In the genomic region with DNA sequence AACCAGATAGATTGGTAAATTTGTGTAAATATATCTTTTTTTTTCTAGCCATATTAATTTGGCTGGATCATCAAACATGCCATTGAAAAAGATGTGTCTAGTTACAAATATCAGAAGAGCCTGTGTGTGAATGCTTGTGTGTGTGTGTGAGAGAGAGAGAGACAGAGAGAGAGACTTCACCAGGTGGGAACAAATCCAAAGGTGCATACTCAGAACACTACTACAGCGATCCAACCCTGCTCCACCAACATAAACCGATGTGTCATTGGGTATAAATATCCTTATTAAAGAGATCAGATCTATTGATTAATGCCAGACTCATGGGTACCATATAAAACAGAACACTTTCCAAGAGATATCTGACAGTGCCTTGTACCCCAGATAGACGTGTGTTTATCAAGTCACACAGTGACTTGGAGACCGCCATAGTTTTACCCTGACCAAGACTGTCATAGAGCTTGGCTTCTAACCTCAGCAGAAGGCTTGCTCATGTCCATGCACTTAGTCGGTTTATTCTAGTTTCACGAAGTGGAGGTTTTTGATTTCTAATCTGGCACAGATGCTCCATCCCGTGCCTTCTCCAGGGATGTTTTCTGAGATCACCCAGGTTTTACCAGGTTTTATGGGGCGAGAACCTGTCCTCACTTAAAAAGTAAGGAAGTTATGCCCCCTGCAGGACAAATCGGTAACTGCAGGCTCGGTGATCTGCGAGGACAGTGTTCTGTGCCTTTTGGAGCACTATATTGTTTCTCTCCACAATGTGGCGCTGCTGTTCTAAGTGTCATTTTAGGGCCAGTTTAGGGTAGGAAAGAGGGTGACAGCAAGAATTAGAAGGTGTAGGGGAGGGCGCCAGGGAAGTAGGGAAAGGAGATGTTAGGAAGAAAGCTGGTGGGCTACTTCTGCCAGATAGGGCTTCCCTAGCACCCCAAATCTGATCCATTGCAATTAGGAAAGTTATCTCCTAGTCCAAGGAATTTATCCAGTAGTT, we compare ENCODE assay signal across 8 cellular contexts.
DNase-seq lines count a peak whose midpoint lies in the region; FAIRE-seq and TF ChIP-seq lines count a peak whose summit lies in the region.

No MANE protein-coding gene starts in this region.

- no peak overlapping the region for H3K4me3 ChIP-seq in HFF-Myc (replicated peaks; ENCODE audit: low read depth, low read length)

- DNase-seq in EL (peak; percentile 92), HFF-Myc (ENCODE audit: extremely low read depth, low read depth) (peak; percentile 93), NCI-H1417 treated with DMSO at 0.1 percent for 48 hours (lab: John Stamatoyannopoulos, UW) (peak; percentile 45), SKM-1 (lab: John Stamatoyannopoulos, UW; ENCODE audit: unreplicated experiment) (peak; percentile 76), head of caudate nucleus (peak; percentile 59 to 99 (median 96)), posterior cingulate gyrus (peak; percentile 80 to 98 (median 94)), urothelium cell line (ENCODE audit: low spot score) (peak; percentile 86)
- peak; percentile 94 for DNase-seq in activated naive CD4-positive, alpha-beta T cell treated with anti-CD3 and anti-CD28 coated beads, Interleukin-2, amount 50 U/mL, for 16 hours

- FAIRE-seq in urothelium cell line (lab: Jason Lieb, UNC), result peak; percentile 96

- TF ChIP-seq CTCF in HFF-Myc (IDR thresholded peaks at IDR 0.05; ENCODE audit: low read depth, low read length, missing control alignments), result peak; percentile 99

- intact Hi-C loops in head of caudate nucleus (cut with DNase I) (loop anchor here (1.0 to 5.0 kb wide), 3 partner anchors 91 to 145 kb away; no protein-coding TSS in a partner anchor), posterior cingulate gyrus (cut with DNase I) (loop anchor here (1.0 to 5.0 kb wide), 3 partner anchors 84 to 130 kb away; partner anchors contain the start of gene SEC31B)

Comparison
In these comparisons a context has a peak if more than half of its experiments do, and no peak if none do; other contexts are left out.
1. DNase-seq: peak in every context shown above with its lines; median percentile 96 in head of caudate nucleus; 94 in activated naive CD4-positive, alpha-beta T cell treated with anti-CD3 and anti-CD28 coated beads, Interleukin-2, amount 50 U/mL, for 16 hours; 94 in posterior cingulate gyrus; 93 in HFF-Myc; 92 in EL; 86 in urothelium cell line; 76 in SKM-1; 45 in NCI-H1417 treated with DMSO at 0.1 percent for 48 hours.